In genomic region chr6:4367643-4368042, GRCh38 we compare ENCODE assay signal across 25 cellular contexts.
DNase-seq lines count a peak whose midpoint lies in the region; ATAC-seq, FAIRE-seq and TF ChIP-seq lines count a peak whose summit lies in the region.
"Had no signal": no experiment of that assay in that cellular context is flagged by ENCODE, and none has a peak within 500 bp of the region (broad histone marks: within the 10 kb centered on the region; RNA-seq: fewer than 3 reads in every experiment).

No MANE protein-coding gene starts in this region.

- no peaks in the 10 kb centered on the region for H3K27me3 ChIP-seq in IMR-90 (ENCODE audit: control insufficient read depth, insufficient read depth, low read length)
- peaks cover 18 to 24% of the 10 kb centered on the region in 2 experiments for H3K27me3 ChIP-seq in K562 (ENCODE audit: control insufficient read depth in 2 of 2, insufficient read depth in 2 of 2, low read length in 2 of 2)

- peaks cover 21% of the 10 kb centered on the region for H3K4me1 ChIP-seq in IMR-90 (ENCODE audit: control insufficient read depth, insufficient read depth, low read length)
- peaks cover 5 to 17% of the 10 kb centered on the region in 2 experiments; a peak in 4 of 5 replicates for H3K4me1 ChIP-seq in K562 (replicated peaks in 1 of 2; ENCODE audit: control insufficient read depth in 2 of 2, insufficient read depth in 2 of 2, low read length in 2 of 2)
- H3K4me1 ChIP-seq: Caco-2 had no signal

- dilution Hi-C loops in IMR-90 (cut with HindIII; ENCODE audit: low sequenced_read_pairs, unreplicated experiment): no loop called here

- H3K4me2 ChIP-seq in IMR-90 (ENCODE audit: low read depth, low read length): no peak overlapping the region
- no peak overlapping the region for H3K4me2 ChIP-seq in K562 (ENCODE audit: insufficient read depth, low read length)
- H3K4me2 ChIP-seq: A549; BLaER1 treated with 17β-estradiol and CSF1 and Interleukin-3, amounts not matched to agents 10 nM and 100 nM had no signal

- no peak for FAIRE-seq in K562 (lab: Jason Lieb, UNC)
- FAIRE-seq: A549, D721Med, GM12878, GM12892, GM18507 had no signal

- no peak overlapping the region for H3K27ac Mint-ChIP-seq in chondrocyte (ENCODE audit: unreplicated experiment)
- H3K27ac Mint-ChIP-seq: B cell; CD4-positive, alpha-beta T cell; CD8-positive, alpha-beta T cell had no signal

- no peak overlapping the region for H4K5ac ChIP-seq in IMR-90 (ENCODE audit: low read depth, low read length)

- H3K79me2 ChIP-seq in K562 (ENCODE audit: control insufficient read depth, insufficient read depth, low read length): no peaks in the 10 kb centered on the region

- no peaks in the 10 kb centered on the region for H3K9me3 Mint-ChIP-seq in chondrocyte (ENCODE audit: low read depth)
- H3K9me3 Mint-ChIP-seq: CD4-positive, alpha-beta T cell; CD8-positive, alpha-beta T cell had no signal

- H3K79me1 ChIP-seq in IMR-90 (ENCODE audit: low read depth in 1 of 2, low read length in 2 of 2): 0 out of 4 replicates have a peak, but pooled peaks cover 0 to 6% of the 10 kb centered on the region in 2 experiments

- H2AK9ac ChIP-seq in IMR-90 (replicated peaks; ENCODE audit: low read depth, low read length, poor library complexity): no peak overlapping the region

- peak overlapping the region; percentile 51 for H3K14ac ChIP-seq in IMR-90 (replicated peaks; ENCODE audit: low read depth, low read length)

- TF ChIP-seq EP300 in K562 (IDR thresholded peaks at IDR 0.05; ENCODE audit: low read length): no peak

- no peak for DNase-seq in IMR-90
- DNase-seq in K562 (ENCODE audit: extremely low read depth in 1 of 4, low spot score in 3 of 4): no peak
- peak; percentile 40 for DNase-seq in islet precursor cell
- DNase-seq in 8988T: no peak
- no peak for DNase-seq in chondrocyte (ENCODE audit: low spot score)
- no peak for DNase-seq in amniotic stem cell (lab: John Stamatoyannopoulos, UW)
- no peak for DNase-seq in DMS153 (lab: John Stamatoyannopoulos, UW)
- DNase-seq: AML-193; Caco-2; Calu3; CD4-positive, alpha-beta T cell; CD8-positive, alpha-beta T cell; DMS53; DMS79; DND-41; EL; GDM1 had no signal

- H3K27ac ChIP-seq in IMR-90 (ENCODE audit: insufficient read depth, low read length) (no peak overlapping the region), K562 (ENCODE audit: extremely low read depth, low read depth, low read length) (no peak overlapping the region)
- H3K27ac ChIP-seq: BLaER1 treated with 17β-estradiol and CSF1 and Interleukin-3, amounts not matched to agents 10 nM and 100 nM; C4-2B had no signal

- ATAC-seq in IMR-90 (ENCODE audit: low read depth): no peak
- no peak for ATAC-seq in K562
- ATAC-seq: A549; CD8-positive, alpha-beta T cell; GM12878 had no signal

- peaks cover 29% of the 10 kb centered on the region for H3K4me1 Mint-ChIP-seq in chondrocyte (ENCODE audit: low read depth)

- no peak overlapping the region for H2AFZ ChIP-seq in IMR-90 (replicated peaks; ENCODE audit: low read length, poor library complexity)
- no peak overlapping the region for H2AFZ ChIP-seq in K562 (ENCODE audit: low read depth, low read length)

- H3K36me3 ChIP-seq in IMR-90 (ENCODE audit: control insufficient read depth, insufficient read depth, low read length) (no peaks in the 10 kb centered on the region), K562 (ENCODE audit: control insufficient read depth, insufficient read depth, low read length) (no peaks in the 10 kb centered on the region)
- H3K36me3 ChIP-seq: BLaER1 treated with 17β-estradiol and CSF1 and Interleukin-3, amounts not matched to agents 10 nM and 100 nM had no signal

- TF ChIP-seq RAD21 in IMR-90 (IDR thresholded peaks at IDR 0.05; ENCODE audit: low read length): no peak
- no peak for TF ChIP-seq RAD21 in K562 (CRISPR knock-in tag; conservative IDR thresholded peaks at IDR 0.05 in 1 of 2, IDR thresholded peaks at IDR 0.05 in 1 of 2)

- WGBS in IMR-90 (ENCODE audit: extremely low coverage in 2 of 2, insufficient read length in 1 of 2), 2 experiments: 63% methylated on average over 1 of the region's 1 CpG; no CpG with 5 or more reads in 1 of the 2 experiments
- WGBS in K562 (ENCODE audit: insufficient coverage, low coverage, missing lambda C conversion rate): 0% methylated on average over 1 of the region's 1 CpG

- H2BK5ac ChIP-seq in IMR-90 (ENCODE audit: low read depth, low read length, poor library complexity, severe bottlenecking): no peak overlapping the region

- peak overlapping the region; percentile 10 for H2AK5ac ChIP-seq in IMR-90 (ENCODE audit: low read depth, low read length)

- peak overlapping the region; percentile 9; the same call in 1 of the 2 replicates for H2BK20ac ChIP-seq in IMR-90 (ENCODE audit: low read depth, low read length)

- H3K4me3 ChIP-seq in IMR-90 (ENCODE audit: insufficient read depth, low read depth, low read length) (no peak overlapping the region), K562 (no peak overlapping the region)
- H3K4me3 ChIP-seq: A549; BLaER1 treated with 17β-estradiol and CSF1 and Interleukin-3, amounts not matched to agents 10 nM and 100 nM; GM12878 had no signal

- H4K20me1 ChIP-seq in IMR-90 (ENCODE audit: insufficient read depth, low read length): no peaks in the 10 kb centered on the region
- H4K20me1 ChIP-seq in K562 (replicated peaks; ENCODE audit: control insufficient read depth, insufficient read depth, low read length): 0 out of 2 replicates have a peak, but pooled peaks cover 4% of the 10 kb centered on the region
- H4K20me1 ChIP-seq: BLaER1 treated with 17β-estradiol and CSF1 and Interleukin-3, amounts not matched to agents 10 nM and 100 nM had no signal

- in situ Hi-C loops in IMR-90 (cut with MboI; ENCODE audit: low sequenced_read_pairs): no loop called here
- in situ Hi-C loops in K562 (cut with MboI): no loop called here

- H3K4ac ChIP-seq in IMR-90 (ENCODE audit: low read depth, low read length): no peak overlapping the region; the same call in 1 of the 2 replicates

- H3K9me3 ChIP-seq in IMR-90 (ENCODE audit: control insufficient read depth, insufficient read depth, low read length): no peaks in the 10 kb centered on the region
- H3K9me3 ChIP-seq in K562 (replicated peaks; ENCODE audit: control insufficient read depth, insufficient read depth, low read depth, low read length): no peaks in the 10 kb centered on the region
- H3K9me3 ChIP-seq: A549; BLaER1 treated with 17β-estradiol and CSF1 and Interleukin-3, amounts not matched to agents 10 nM and 100 nM; Caco-2 had no signal

- H3K4me3 Mint-ChIP-seq in chondrocyte (ENCODE audit: unreplicated experiment): no peak overlapping the region
- H3K4me3 Mint-ChIP-seq: B cell; CD4-positive, alpha-beta T cell; CD8-positive, alpha-beta T cell had no signal

- intact Hi-C loops in IMR-90 (cut with micrococcal nuclease) (no loop called here), K562 (cut with micrococcal nuclease) (no loop called here)

- CTCF ChIA-PET in IMR-90 (lab: Yijun Ruan, JAX): no interaction called here
- CTCF ChIA-PET in K562 (lab: Yijun Ruan, JAX; ENCODE audit: low intra/inter-chr PET ratio): no interaction called here

- H2BK15ac ChIP-seq in IMR-90 (ENCODE audit: low read depth, low read length): peak overlapping the region; percentile 18; the same call in 1 of the 3 replicates

- TF ChIP-seq CTCF in IMR-90 (conservative IDR thresholded peaks at IDR 0.05; ENCODE audit: low read depth, low read length): no peak
- no peak for TF ChIP-seq CTCF in K562 (IDR thresholded peaks at IDR 0.05 in 2 of 3, conservative IDR thresholded peaks at IDR 0.05 in 1 of 3; ENCODE audit: insufficient read depth in 2 of 3, low read depth in 1 of 3, low read length in 3 of 3)
- no peak for TF ChIP-seq CTCF in chondrocyte (IDR thresholded peaks at IDR 0.05)

- no peaks in the 10 kb centered on the region for H3K36me3 Mint-ChIP-seq in chondrocyte (ENCODE audit: low read depth)
- H3K36me3 Mint-ChIP-seq: CD8-positive, alpha-beta T cell had no signal

- no peaks in the 10 kb centered on the region for H3K27me3 Mint-ChIP-seq in chondrocyte (ENCODE audit: low read depth)

- H3K18ac ChIP-seq in IMR-90 (ENCODE audit: low read depth, low read length): no peak overlapping the region; the same call in 1 of the 2 replicates

- TF ChIP-seq POLR2A in IMR-90 (IDR thresholded peaks at IDR 0.05; ENCODE audit: low read depth, low read length) (no peak), K562 (conservative IDR thresholded peaks at IDR 0.05) (no peak)

- no peak overlapping the region for H3K9ac ChIP-seq in IMR-90 (ENCODE audit: low read depth, low read length)
- H3K9ac ChIP-seq in K562 (ENCODE audit: insufficient read depth in 1 of 2, low read depth in 2 of 2, low read length in 2 of 2): no peak overlapping the region
- H3K9ac ChIP-seq: BLaER1 treated with 17β-estradiol and CSF1 and Interleukin-3, amounts not matched to agents 10 nM and 100 nM had no signal

- no peak overlapping the region for H3K23ac ChIP-seq in IMR-90 (ENCODE audit: low read depth, low read length)

- H4K91ac ChIP-seq in IMR-90 (ENCODE audit: insufficient read depth, low read depth, low read length): no peak overlapping the region

- H3K56ac ChIP-seq in IMR-90 (ENCODE audit: extremely low read depth, insufficient read depth, low read length): no peak overlapping the region

- BruUV-seq in IMR-90 (replicated peaks; lab: Mats Ljungman, UMichigan): no TSS peak
- no TSS peak for BruUV-seq in K562 (replicated peaks; lab: Mats Ljungman, UMichigan)

- H3K9me1 ChIP-seq in IMR-90 (ENCODE audit: insufficient read depth, low read length) (peaks cover 27% of the 10 kb centered on the region), K562 (ENCODE audit: control insufficient read depth, insufficient read depth, low read length) (no peaks in the 10 kb centered on the region)

- POLR2A ChIA-PET in IMR-90 (lab: Charles Lee; ENCODE audit: unreplicated experiment) (no interaction called here), K562 (lab: Yijun Ruan, JAX) (interaction anchor here (0.7 kb wide), 1 partner anchor 13 kb away, joined by 3 read pairs; no protein-coding TSS in a partner anchor)

- H4K8ac ChIP-seq in IMR-90 (ENCODE audit: low read depth in 2 of 2, low read length in 2 of 2): no peak overlapping the region

- H2BK120ac ChIP-seq in IMR-90 (ENCODE audit: low read depth, low read length): no peak overlapping the region; the same call in 1 of the 2 replicates

TF ChIP-seq in IMR-90, 13 proteins besides CTCF, POLR2A, EP300 and RAD21 (continues in another document):
- no peak for TF ChIP-seq RCOR1 (IDR thresholded peaks at IDR 0.05; ENCODE audit: insufficient replicate concordance, low read length)
- no peak for TF ChIP-seq SMC3 (IDR thresholded peaks at IDR 0.05; ENCODE audit: low read depth, low read length)
- no peak for TF ChIP-seq MAZ (IDR thresholded peaks at IDR 0.05; ENCODE audit: borderline replicate concordance, low read depth, low read length)
- no peak for TF ChIP-seq BHLHE40 (IDR thresholded peaks at IDR 0.05; ENCODE audit: low read depth, low read length)
- TF ChIP-seq NFE2L2 (IDR thresholded peaks at IDR 0.05; ENCODE audit: low read depth, low read length): no peak

TF ChIP-seq in K562, 482 proteins besides CTCF, POLR2A, EP300 and RAD21 (continues in another document):
- TF ChIP-seq SMAD4 (CRISPR knock-in tag; conservative IDR thresholded peaks at IDR 0.05) (peak; percentile 80), JUN (IDR thresholded peaks at IDR 0.05; ENCODE audit: borderline replicate concordance, low read depth, low read length) (no peak), JUN (CRISPR knock-in tag; IDR thresholded peaks at IDR 0.05; ENCODE audit: borderline replicate concordance) (no peak), ZNF785 (CRISPR knock-in tag; IDR thresholded peaks at IDR 0.05) (no peak)
